In the genomic region with DNA sequence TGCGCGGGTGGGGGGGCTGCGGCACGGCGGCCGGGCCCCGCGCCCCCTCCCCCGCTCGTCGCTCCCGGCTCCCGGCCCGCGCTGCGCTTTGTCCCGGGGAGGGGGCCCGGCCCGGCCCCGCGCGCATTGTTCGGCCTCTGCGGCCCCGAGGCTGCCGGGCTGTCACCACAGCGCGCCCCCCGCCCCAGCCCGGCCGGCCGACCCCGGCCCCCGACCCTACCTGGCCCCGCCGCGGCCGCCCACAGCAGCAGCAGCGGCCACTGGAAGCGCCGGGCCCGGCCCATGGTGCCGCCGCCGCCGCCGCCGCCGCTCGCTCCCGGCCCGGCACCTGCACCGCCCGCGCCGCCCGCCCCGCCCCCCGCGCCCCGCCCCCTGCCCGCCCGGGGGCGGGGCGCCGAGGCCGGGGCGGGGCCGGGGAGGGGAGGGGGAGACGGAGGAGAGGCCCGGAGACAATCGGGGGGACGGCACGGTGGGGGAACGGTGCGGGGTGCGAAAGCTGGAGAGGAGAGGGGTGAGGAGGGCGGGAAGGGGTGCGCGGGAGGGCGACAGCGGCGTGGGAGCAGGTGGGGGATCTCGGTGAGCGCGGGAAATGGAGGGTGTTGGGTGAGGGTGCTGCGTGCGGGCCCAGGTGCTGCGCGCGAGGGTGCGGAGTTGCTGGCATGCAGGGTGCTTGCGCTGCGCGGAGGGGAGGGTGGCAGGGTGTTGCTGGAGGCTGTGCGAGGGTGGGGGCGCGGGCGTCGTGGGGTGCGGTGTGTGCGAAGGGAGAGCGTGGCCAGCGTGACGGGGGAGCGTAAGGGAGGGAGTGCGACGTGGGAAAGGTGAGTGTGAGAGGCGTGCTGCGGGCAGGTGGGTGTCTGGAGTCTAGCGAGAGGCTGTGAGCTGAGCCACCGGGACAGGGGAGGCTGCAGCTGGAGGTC, we compare ENCODE assay signal across 8 cellular contexts. TPM values are rescaled to one million over a fixed set of nuclear protein-coding genes. Genes with fewer than 3 reads are reported as not detected.
DNase-seq lines count a peak whose midpoint lies in the region; TF ChIP-seq lines count a peak whose summit lies in the region.

A gene with protein sequence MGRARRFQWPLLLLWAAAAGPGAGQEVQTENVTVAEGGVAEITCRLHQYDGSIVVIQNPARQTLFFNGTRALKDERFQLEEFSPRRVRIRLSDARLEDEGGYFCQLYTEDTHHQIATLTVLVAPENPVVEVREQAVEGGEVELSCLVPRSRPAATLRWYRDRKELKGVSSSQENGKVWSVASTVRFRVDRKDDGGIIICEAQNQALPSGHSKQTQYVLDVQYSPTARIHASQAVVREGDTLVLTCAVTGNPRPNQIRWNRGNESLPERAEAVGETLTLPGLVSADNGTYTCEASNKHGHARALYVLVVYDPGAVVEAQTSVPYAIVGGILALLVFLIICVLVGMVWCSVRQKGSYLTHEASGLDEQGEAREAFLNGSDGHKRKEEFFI (minus strand): TSS at position 344 of the 917 bp plus-strand sequence. CDS start 60 bp downstream, at position 284.

- DNase-seq in DMS 273 (lab: John Stamatoyannopoulos, UW; ENCODE audit: unreplicated experiment) (peak; percentile 50), DMS 273 treated with DMSO at 0.1 percent for 48 hours (lab: John Stamatoyannopoulos, UW) (no peak), T follicular helper cell (ENCODE audit: low read depth) (peak; percentile 36), astrocyte of the cerebellum (ENCODE audit: low read depth) (no peak), foreskin melanocyte (no peak), NCI-H446 treated with DMSO at 0.1 percent for 48 hours (lab: John Stamatoyannopoulos, UW) (no peak)

- H3K4me1 ChIP-seq in iPS-15b (ENCODE audit: control insufficient read depth, insufficient read depth, low read length) = peaks cover 2% of the 10 kb centered on the region
- H3K4me1 ChIP-seq in skeletal muscle satellite cell (ENCODE audit: control insufficient read depth, insufficient read depth, low read length) = peaks cover 18% of the 10 kb centered on the region

- peak within 1 kb of the TSS; percentile 82 for H3K4me2 ChIP-seq in skeletal muscle satellite cell (ENCODE audit: low read length)

- H3K9me3 ChIP-seq in iPS-15b (ENCODE audit: control insufficient read depth, insufficient read depth, low read length) (no peaks in the 10 kb centered on the region), skeletal muscle satellite cell (replicated peaks; ENCODE audit: low read length) (no peaks in the 10 kb centered on the region)

- H3K9ac ChIP-seq in iPS-15b (ENCODE audit: low read depth, low read length) = no peak within 1 kb of the TSS
- H3K9ac ChIP-seq in skeletal muscle satellite cell (ENCODE audit: low read depth, low read length) = no peak within 1 kb of the TSS

- in situ Hi-C loops in astrocyte of the cerebellum (cut with HindIII; ENCODE audit: low sequenced_read_pairs) = no loop called here

- no peak for TF ChIP-seq CTCF in astrocyte of the cerebellum (IDR thresholded peaks at IDR 0.05; ENCODE audit: low read depth, low read length, missing control alignments)

- no peaks in the 10 kb centered on the region for H3K36me3 ChIP-seq in iPS-15b (ENCODE audit: control insufficient read depth, insufficient read depth, low read length)
- H3K36me3 ChIP-seq in skeletal muscle satellite cell (ENCODE audit: insufficient read depth, low read length) = no peaks in the 10 kb centered on the region

- H3K4me3 ChIP-seq in astrocyte of the cerebellum (ENCODE audit: low read depth, low read length) (peak within 1 kb of the TSS; percentile 45), iPS-15b (ENCODE audit: low read depth, low read length) (peak within 1 kb of the TSS; percentile 70), skeletal muscle satellite cell (ENCODE audit: low read length) (peak within 1 kb of the TSS; percentile 61)

- H3K27me3 ChIP-seq in iPS-15b (ENCODE audit: control insufficient read depth, insufficient read depth, low read length) (peaks cover 63% of the 10 kb centered on the region), skeletal muscle satellite cell (ENCODE audit: control insufficient read depth, insufficient read depth, low read length) (peaks cover 44% of the 10 kb centered on the region)

RNA-seq across cellular contexts. Expression of the gene that starts here (rescaled TPM):
- 0.25 and 1.1 TPM in 2 replicates for total RNA-seq in skeletal muscle satellite cell (2012; rRNA removed)

Comparison
In these comparisons a context has a peak if more than half of its experiments do, and no peak if none do; other contexts are left out.
1. DNase-seq: peak in DMS 273 (single experiment) and T follicular helper cell (single experiment); none in DMS 273 treated with DMSO at 0.1 percent for 48 hours (single experiment), astrocyte of the cerebellum (single experiment), foreskin melanocyte (single experiment) and NCI-H446 treated with DMSO at 0.1 percent for 48 hours (single experiment).
2. Peak in every context shown above with its lines, with median percentiles within 50 percentile points of each other: H3K4me3 ChIP-seq.